Comparison of ENCODE assay signal across 30 cellular contexts in genomic region chr10:113044015-113044755, GRCh38.
DNase-seq lines count a peak whose midpoint lies in the region; ATAC-seq and TF ChIP-seq lines count a peak whose summit lies in the region.
"Had no signal": no experiment of that assay in that cellular context is flagged by ENCODE, and none has a peak within 500 bp of the region (broad histone marks: within the 10 kb centered on the region; RNA-seq: fewer than 3 reads in every experiment).

No MANE protein-coding gene starts in this region.

- H3K4me2 ChIP-seq in IMR-90 (ENCODE audit: low read depth, low read length) (no peak overlapping the region), neural progenitor cell (no peak overlapping the region)
- H3K4me2 ChIP-seq: BLaER1 had no signal

- H3K4me3 Mint-ChIP-seq in neural progenitor cell = no peak overlapping the region
- H3K4me3 Mint-ChIP-seq in type B pancreatic cell = peak overlapping the region; percentile 4
- H3K4me3 Mint-ChIP-seq: activated naive CD8-positive, alpha-beta T cell; stimulated activated memory B cell treated with anti-CD40 and anti-IgM and Interleukin-4, amounts not matched to agents 10 μg/mL and 1 μg/mL and 100 μg/mL, for 72 hours had no signal

- no peak overlapping the region for H2BK5ac ChIP-seq in IMR-90 (ENCODE audit: low read depth, low read length, poor library complexity, severe bottlenecking)

- no peak overlapping the region for H3K27ac ChIP-seq in IMR-90 (ENCODE audit: insufficient read depth, low read length)
- peak overlapping the region; percentile 31 to 89 for H3K27ac ChIP-seq in ascending aorta
- H3K27ac ChIP-seq in neural progenitor cell = peak overlapping the region; percentile 4
- H3K27ac ChIP-seq: BLaER1, cardiac muscle cell, esophagus muscularis mucosa, left ventricle myocardium inferior, prostate gland, VCaP had no signal

- no peak overlapping the region for H3K4me3 ChIP-seq in IMR-90 (ENCODE audit: insufficient read depth, low read depth, low read length)
- H3K4me3 ChIP-seq in ascending aorta = no peak overlapping the region
- no peak overlapping the region for H3K4me3 ChIP-seq in neural progenitor cell
- H3K4me3 ChIP-seq: BLaER1, cardiac muscle cell, esophagus muscularis mucosa, HAP-1, heart right ventricle, left ventricle myocardium inferior, prostate gland had no signal

- no peak overlapping the region for H2AK5ac ChIP-seq in IMR-90 (ENCODE audit: low read depth, low read length)

- H3K27me3 Mint-ChIP-seq in neural progenitor cell (ENCODE audit: insufficient read depth, low read depth) (peaks cover 2% of the 10 kb centered on the region), type B pancreatic cell (no peaks in the 10 kb centered on the region)
- H3K27me3 Mint-ChIP-seq: activated naive CD8-positive, alpha-beta T cell had no signal

- H3K4ac ChIP-seq in IMR-90 (ENCODE audit: low read depth, low read length) = no peak overlapping the region

- H3K9me3 Mint-ChIP-seq in neural progenitor cell (peaks cover 7% of the 10 kb centered on the region), type B pancreatic cell (peaks cover 14% of the 10 kb centered on the region)
- H3K9me3 Mint-ChIP-seq: stimulated activated memory B cell treated with anti-CD40 and anti-IgM and Interleukin-4, amounts not matched to agents 10 μg/mL and 1 μg/mL and 100 μg/mL, for 72 hours had no signal

- H3K4me1 Mint-ChIP-seq in neural progenitor cell (peaks cover 27% of the 10 kb centered on the region), type B pancreatic cell (ENCODE audit: unreplicated experiment) (peaks cover 44% of the 10 kb centered on the region)
- H3K4me1 Mint-ChIP-seq: stimulated activated memory B cell treated with anti-CD40 and anti-IgM and Interleukin-4, amounts not matched to agents 10 μg/mL and 1 μg/mL and 100 μg/mL, for 72 hours had no signal

- in situ Hi-C loops in IMR-90 (cut with MboI; ENCODE audit: low sequenced_read_pairs) = no loop called here

- H3K14ac ChIP-seq in IMR-90 (replicated peaks; ENCODE audit: low read depth, low read length) = no peak overlapping the region

- no peak overlapping the region for H3K18ac ChIP-seq in IMR-90 (ENCODE audit: low read depth, low read length)

- no TSS peak for BruUV-seq in IMR-90 (replicated peaks; lab: Mats Ljungman, UMichigan)

- H3K27me3 ChIP-seq in IMR-90 (ENCODE audit: control insufficient read depth, insufficient read depth, low read length) (no peaks in the 10 kb centered on the region), ascending aorta (no peaks in the 10 kb centered on the region), neural progenitor cell (no peaks in the 10 kb centered on the region)
- H3K27me3 ChIP-seq: BLaER1, cardiac muscle cell, esophagus muscularis mucosa, heart right ventricle had no signal

- TF ChIP-seq CTCF in IMR-90 (conservative IDR thresholded peaks at IDR 0.05; ENCODE audit: low read depth, low read length) (no peak), ascending aorta (IDR thresholded peaks at IDR 0.05) (no peak), neural progenitor cell (IDR thresholded peaks at IDR 0.05) (no peak), type B pancreatic cell (conservative IDR thresholded peaks at IDR 0.05) (no peak)

- no peak overlapping the region for H3K9ac ChIP-seq in IMR-90 (ENCODE audit: low read depth, low read length)
- no peak overlapping the region for H3K9ac ChIP-seq in neural progenitor cell
- H3K9ac ChIP-seq: BLaER1 had no signal

- H2AK9ac ChIP-seq in IMR-90 (replicated peaks; ENCODE audit: low read depth, low read length, poor library complexity) = no peak overlapping the region

- H3K56ac ChIP-seq in IMR-90 (ENCODE audit: extremely low read depth, insufficient read depth, low read length) = no peak overlapping the region

- no peaks in the 10 kb centered on the region for H3K9me3 ChIP-seq in IMR-90 (ENCODE audit: control insufficient read depth, insufficient read depth, low read length)
- H3K9me3 ChIP-seq in ascending aorta = no peaks in the 10 kb centered on the region
- no peaks in the 10 kb centered on the region for H3K9me3 ChIP-seq in neural progenitor cell (ENCODE audit: low read depth)
- H3K9me3 ChIP-seq: BLaER1, esophagus muscularis mucosa, HAP-1, heart right ventricle, left ventricle myocardium inferior, prostate gland had no signal

- H4K8ac ChIP-seq in IMR-90 (ENCODE audit: low read depth in 2 of 2, low read length in 2 of 2) = no peak overlapping the region

- H3K27ac Mint-ChIP-seq in neural progenitor cell (no peak overlapping the region), type B pancreatic cell (no peak overlapping the region)
- H3K27ac Mint-ChIP-seq: activated naive CD8-positive, alpha-beta T cell; stimulated activated memory B cell treated with anti-CD40 and anti-IgM and Interleukin-4, amounts not matched to agents 10 μg/mL and 1 μg/mL and 100 μg/mL, for 72 hours had no signal

- H3K36me3 ChIP-seq in IMR-90 (ENCODE audit: control insufficient read depth, insufficient read depth, low read length) = peaks cover 5% of the 10 kb centered on the region; the same call in 1 of the 2 replicates
- no peaks in the 10 kb centered on the region for H3K36me3 ChIP-seq in ascending aorta
- no peaks in the 10 kb centered on the region for H3K36me3 ChIP-seq in neural progenitor cell
- H3K36me3 ChIP-seq: esophagus muscularis mucosa, prostate gland had no signal

- no peak overlapping the region for H2BK20ac ChIP-seq in IMR-90 (ENCODE audit: low read depth, low read length)

- POLR2A ChIA-PET in IMR-90 (lab: Charles Lee; ENCODE audit: unreplicated experiment) = no interaction called here

- DNase-seq in IMR-90 (no peak), ascending aorta (ENCODE audit: low spot score in 2 of 2) (no peak), neural progenitor cell (ENCODE audit: low spot score) (no peak), type B pancreatic cell (ENCODE audit: extremely low spot score, unreplicated experiment) (no peak), cortex of kidney (lab: John Stamatoyannopoulos, UW) (no peak)
- no peak for DNase-seq in stimulated activated CD4-positive, alpha-beta T cell treated with anti-CD3 and anti-CD28 coated beads, Interleukin-2, amount 100 ng/mL, for 48 hours
- DNase-seq: activated CD4-positive, alpha-beta T cell treated with anti-CD3 and anti-CD28 coated beads for 4 hours; activated effector memory CD4-positive, alpha-beta T cell treated with Interleukin-2 at 50 U/mL for 16 hours; activated T-cell treated with anti-CD3 and anti-CD28 coated beads for 4 hours; anterior cingulate cortex; foreskin fibroblast; heart right ventricle; Karpas-422; left ventricle myocardium inferior; NCI-H1436 treated with DMSO at 0.1 percent for 48 hours; NCI-H2107; NCI-H774; SIG-M5; stimulated activated CD4-positive, alpha-beta T cell treated with anti-CD3 and anti-CD28 coated beads, Interleukin-15, amount 100 ng/mL, for 24 hours; substantia nigra; T-helper 9 cell had no signal

- ATAC-seq in IMR-90 (ENCODE audit: low read depth) (no peak), GM21825 (IDR thresholded peaks at IDR 0.05; ENCODE audit: unreplicated experiment) (no peak)
- ATAC-seq: heart right ventricle; stimulated activated memory B cell treated with anti-CD40 and anti-IgM and Interleukin-4, amounts not matched to agents 10 μg/mL and 1 μg/mL and 100 μg/mL, for 72 hours had no signal

- H3K36me3 Mint-ChIP-seq in neural progenitor cell = peaks cover 41% of the 10 kb centered on the region
- H3K36me3 Mint-ChIP-seq in type B pancreatic cell = peaks cover 59% of the 10 kb centered on the region
- H3K36me3 Mint-ChIP-seq: stimulated activated memory B cell treated with anti-CD40 and anti-IgM and Interleukin-4, amounts not matched to agents 10 μg/mL and 1 μg/mL and 100 μg/mL, for 72 hours had no signal

- 86% methylated on average over 5 of the region's 12 CpGs; no CpG with 5 or more reads in 1 of the 2 experiments for WGBS in IMR-90 (ENCODE audit: extremely low coverage in 2 of 2, insufficient read length in 1 of 2), 2 experiments

- dilution Hi-C loops in IMR-90 (cut with HindIII; ENCODE audit: low sequenced_read_pairs, unreplicated experiment) = no loop called here

- peaks cover 100% of the 10 kb centered on the region for H3K79me2 ChIP-seq in neural progenitor cell (ENCODE audit: low read depth)

- H3K9me1 ChIP-seq in IMR-90 (ENCODE audit: insufficient read depth, low read length) = peaks cover 23% of the 10 kb centered on the region

- H3K79me1 ChIP-seq in IMR-90 (ENCODE audit: low read depth in 1 of 2, low read length in 2 of 2) = peaks cover 49 to 50% of the 10 kb centered on the region in 2 experiments

- TF ChIP-seq RAD21 in IMR-90 (IDR thresholded peaks at IDR 0.05; ENCODE audit: low read length) = no peak

- no peak overlapping the region for H4K91ac ChIP-seq in IMR-90 (ENCODE audit: insufficient read depth, low read depth, low read length)

- H2BK15ac ChIP-seq in IMR-90 (ENCODE audit: low read depth, low read length) = no peak overlapping the region

- CTCF ChIA-PET in IMR-90 (lab: Yijun Ruan, JAX) = no interaction called here

- intact Hi-C loops in IMR-90 (cut with micrococcal nuclease) = no loop called here
- intact Hi-C loops in ascending aorta (cut with DNase I) = loop anchor here (10.0 kb wide), 1 partner anchor 341 kb away; no protein-coding TSS in a partner anchor

- H4K20me1 ChIP-seq in IMR-90 (ENCODE audit: insufficient read depth, low read length) (peaks cover 49% of the 10 kb centered on the region), neural progenitor cell (ENCODE audit: low read depth) (peaks cover 60% of the 10 kb centered on the region)

- H3K23ac ChIP-seq in IMR-90 (ENCODE audit: low read depth, low read length) = no peak overlapping the region

- H3K4me1 ChIP-seq in IMR-90 (ENCODE audit: control insufficient read depth, insufficient read depth, low read length) = peaks cover 24% of the 10 kb centered on the region
- H3K4me1 ChIP-seq in ascending aorta = peaks cover 12 to 65% of the 10 kb centered on the region in 2 donors
- peaks cover 48% of the 10 kb centered on the region for H3K4me1 ChIP-seq in neural progenitor cell
- H3K4me1 ChIP-seq: HAP-1, prostate gland had no signal

- no peak for TF ChIP-seq POLR2A in IMR-90 (IDR thresholded peaks at IDR 0.05; ENCODE audit: low read depth, low read length)

- no peak overlapping the region for H4K5ac ChIP-seq in IMR-90 (ENCODE audit: low read depth, low read length)

- peaks cover 28% of the 10 kb centered on the region for H3F3A ChIP-seq in neural progenitor cell (ENCODE audit: low read depth)

- H2BK120ac ChIP-seq in IMR-90 (ENCODE audit: low read depth, low read length) = no peak overlapping the region

- H2AFZ ChIP-seq in IMR-90 (replicated peaks; ENCODE audit: low read length, poor library complexity) (no peak overlapping the region), neural progenitor cell (replicated peaks) (no peak overlapping the region)

TF ChIP-seq in IMR-90, 13 proteins besides CTCF, POLR2A, EP300 and RAD21:
- TF ChIP-seq CEBPB (IDR thresholded peaks at IDR 0.05; ENCODE audit: low read depth, low read length) (peak; percentile 56), MXI1 (IDR thresholded peaks at IDR 0.05; ENCODE audit: borderline replicate concordance, low read depth, low read length) (no peak)
